In genomic region chr5:132471006-132471907, GRCh38 we compare ENCODE assay signal across 1 cellular context.
TF ChIP-seq lines count a peak whose summit lies in the region.

No MANE protein-coding gene starts in this region.

TF ChIP-seq in H1, 55 proteins besides CTCF, POLR2A, EP300 and RAD21:
- TF ChIP-seq KDM1A (IDR thresholded peaks at IDR 0.05; ENCODE audit: borderline replicate concordance, low read length) (peak; percentile 78; the same call in 1 of the 2 replicates), KDM4A (IDR thresholded peaks at IDR 0.05; ENCODE audit: low read depth, low read length, severe bottlenecking) (no peak)
